2 cellular contexts compared by ENCODE assay signal in genomic region chr19:51798958-51799310, GRCh38.
TF ChIP-seq lines count a peak whose summit lies in the region.

No MANE protein-coding gene starts in this region.

TF ChIP-seq in liver, 16 proteins besides CTCF, POLR2A, EP300 and RAD21:
- TF ChIP-seq JUND (IDR thresholded peaks at IDR 0.05) (no peak), YY1 (IDR thresholded peaks at IDR 0.05) (no peak), FOXA2 (IDR thresholded peaks at IDR 0.05) (no peak), MAX (IDR thresholded peaks at IDR 0.05) (no peak), NR2F2 (IDR thresholded peaks at IDR 0.05) (no peak), SP1 (IDR thresholded peaks at IDR 0.05) (no peak), HNF4A (conservative IDR thresholded peaks at IDR 0.05) (no peak), HNF4G (IDR thresholded peaks at IDR 0.05) (no peak), REST (IDR thresholded peaks at IDR 0.05) (no peak), ATF3 (IDR thresholded peaks at IDR 0.05) (no peak), FOXA1 (IDR thresholded peaks at IDR 0.05) (no peak)

TF ChIP-seq in HepG2, 621 proteins besides CTCF, POLR2A, EP300 and RAD21:
- TF ChIP-seq PREB (CRISPR knock-in tag; IDR thresholded peaks at IDR 0.05) (no peak), ZBTB8A (CRISPR knock-in tag; IDR thresholded peaks at IDR 0.05; ENCODE audit: borderline replicate concordance, low read depth) (no peak)
